ENCODE assay signal across 8 cellular contexts in the genomic region with DNA sequence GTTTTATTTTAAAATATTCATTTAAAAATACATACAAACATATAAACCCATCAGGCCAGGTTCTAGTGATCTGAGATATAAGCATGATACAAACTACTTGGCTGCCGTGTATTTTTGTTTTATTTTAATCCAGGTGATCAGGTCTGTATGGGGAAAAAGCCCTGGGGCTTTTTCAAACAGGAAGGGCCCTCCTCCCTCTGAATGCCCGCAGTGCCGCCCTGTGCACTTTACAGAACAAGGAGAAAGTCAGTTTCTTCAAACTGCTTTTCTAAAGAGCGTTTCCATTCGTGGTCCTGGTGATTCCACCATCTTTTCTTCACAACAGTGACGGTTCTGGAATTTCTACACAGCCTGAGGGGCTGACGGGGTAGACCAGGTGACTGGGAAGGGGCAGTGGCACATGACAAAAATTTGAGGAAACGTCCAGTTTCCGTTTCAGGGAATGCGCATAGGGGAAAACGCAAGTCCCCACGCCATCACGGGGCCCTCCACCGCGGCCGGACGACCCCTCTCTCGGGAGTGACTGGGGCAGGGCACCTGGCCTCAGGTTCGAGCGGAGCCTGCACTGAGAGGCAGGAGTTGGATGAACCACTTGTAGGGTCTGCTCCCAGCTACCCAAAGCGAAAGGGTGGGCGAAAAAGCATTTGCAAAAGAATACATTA. TPM values are rescaled to one million over a fixed set of nuclear protein-coding genes. Genes with fewer than 3 reads are reported as not detected.
DNase-seq lines count a peak whose midpoint lies in the region; ATAC-seq and TF ChIP-seq lines count a peak whose summit lies in the region.

No MANE protein-coding gene starts in this region.

- TF ChIP-seq CTCF in HFF-Myc (IDR thresholded peaks at IDR 0.05; ENCODE audit: low read depth, low read length, missing control alignments) (no peak), WI38 (IDR thresholded peaks at IDR 0.05; ENCODE audit: low read depth, low read length) (no peak)

- ATAC-seq in GM18520 (IDR thresholded peaks at IDR 0.05; ENCODE audit: unreplicated experiment) (no peak), HG02870 (IDR thresholded peaks at IDR 0.05; ENCODE audit: unreplicated experiment) (no peak)

- DNase-seq in HFF-Myc (ENCODE audit: extremely low read depth, low read depth) = no peak
- peak; percentile 62 for DNase-seq in globus pallidus (ENCODE audit: low spot score)
- DNase-seq in pons (ENCODE audit: low spot score) = peak; percentile 65
- no peak for DNase-seq in posterior vena cava (ENCODE audit: low spot score)
- no peak for DNase-seq in T1000 (lab: John Stamatoyannopoulos, UW)

- intact Hi-C loops in posterior vena cava (cut with DNase I) = loop anchor here in 1 of 2 donors (10.0 kb wide), 1 partner anchor 180 kb away; no protein-coding TSS in a partner anchor

- H3K4me3 ChIP-seq in HFF-Myc (replicated peaks; ENCODE audit: low read depth, low read length) (peak overlapping the region; percentile 79), WI38 (ENCODE audit: low read depth, low read length) (peak overlapping the region; percentile 82)

RNA-seq across cellular contexts. Expression of gene SPTBN1, which starts 1.1 kb away (rescaled TPM):
- total RNA-seq in posterior vena cava = 100 to 1,000 TPM; 329 to 357 TPM

Comparison
In these comparisons a context has a peak if more than half of its experiments do, and no peak if none do; other contexts are left out.
1. DNase-seq: peak in globus pallidus (single experiment) and pons (single experiment); none in HFF-Myc (single experiment), posterior vena cava (single experiment) and T1000 (single experiment).